Comparison of ENCODE assay signal across 21 cellular contexts in the genomic region with DNA sequence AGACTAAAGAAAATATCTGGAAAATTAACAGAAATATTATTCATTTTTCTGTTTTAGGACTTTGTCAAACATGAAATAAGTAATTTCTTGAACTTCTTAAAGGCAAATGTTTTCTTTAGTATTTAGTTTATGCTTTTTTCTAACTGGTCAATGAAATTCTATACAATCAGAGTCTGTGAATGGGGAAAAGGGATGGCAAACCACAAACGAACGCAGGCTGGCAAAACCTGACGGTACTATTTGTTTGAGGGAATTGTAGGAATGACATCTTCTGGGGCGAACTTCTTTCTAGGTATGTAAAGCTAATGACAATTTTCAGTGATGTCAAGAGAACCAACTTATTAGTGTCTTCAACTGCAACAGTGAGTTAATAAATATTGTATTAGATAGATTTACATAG.
DNase-seq lines count a peak whose midpoint lies in the region; ATAC-seq and TF ChIP-seq lines count a peak whose summit lies in the region.
"Had no signal": no experiment of that assay in that cellular context is flagged by ENCODE, and none has a peak within 500 bp of the region (broad histone marks: within the 10 kb centered on the region; RNA-seq: fewer than 3 reads in every experiment).

No MANE protein-coding gene starts in this region.

- no peak overlapping the region for H3K27ac Mint-ChIP-seq in WTC11
- H3K27ac Mint-ChIP-seq: CD4-positive, CD25-positive, alpha-beta regulatory T cell had no signal

- peak overlapping the region; percentile 80 for H3K9ac ChIP-seq in smooth muscle cell (ENCODE audit: low read depth)
- H3K9ac ChIP-seq: BLaER1 had no signal

- H3K79me2 ChIP-seq in smooth muscle cell (ENCODE audit: low read depth) = peaks cover 12% of the 10 kb centered on the region

- H3K9me3 ChIP-seq in HEK293 (ENCODE audit: control insufficient read depth, insufficient read depth, low read depth, low read length) (no peaks in the 10 kb centered on the region), adrenal gland (replicated peaks in 1 of 3) (no peaks in the 10 kb centered on the region), mesodermal cell (ENCODE audit: control insufficient read depth, low read length) (no peaks in the 10 kb centered on the region), smooth muscle cell (replicated peaks; ENCODE audit: low read depth) (no peaks in the 10 kb centered on the region)
- H3K9me3 ChIP-seq: BLaER1 had no signal

- no peaks in the 10 kb centered on the region; the same call in 1 of the 2 replicates for H3K36me3 Mint-ChIP-seq in WTC11
- H3K36me3 Mint-ChIP-seq: CD4-positive, CD25-positive, alpha-beta regulatory T cell had no signal

- H3K4me2 ChIP-seq in smooth muscle cell = peak overlapping the region; percentile 78
- H3K4me2 ChIP-seq: BLaER1 had no signal

- peaks cover 35% of the 10 kb centered on the region for H3K27me3 Mint-ChIP-seq in WTC11 (ENCODE audit: low read depth)

- H3K27me3 ChIP-seq in adrenal gland = no peaks in the 10 kb centered on the region
- H3K27me3 ChIP-seq in smooth muscle cell (ENCODE audit: low read depth) = no peaks in the 10 kb centered on the region
- H3K27me3 ChIP-seq: BLaER1 had no signal

- H3K36me3 ChIP-seq in HEK293 (ENCODE audit: control insufficient read depth in 2 of 2, insufficient read depth in 1 of 2, low read length in 2 of 2) = peaks cover 4 to 5% of the 10 kb centered on the region in 2 experiments; a peak in 2 of 3 replicates
- no peaks in the 10 kb centered on the region for H3K36me3 ChIP-seq in adrenal gland (replicated peaks in 1 of 2)
- peaks cover 47% of the 10 kb centered on the region for H3K36me3 ChIP-seq in mesodermal cell (ENCODE audit: control insufficient read depth, insufficient read depth, low read length)
- peaks cover 8% of the 10 kb centered on the region for H3K36me3 ChIP-seq in smooth muscle cell (ENCODE audit: low read depth)
- H3K36me3 ChIP-seq: BLaER1 had no signal

- no peaks in the 10 kb centered on the region for H4K20me1 ChIP-seq in smooth muscle cell (ENCODE audit: low read depth)
- H4K20me1 ChIP-seq: BLaER1 had no signal

- intact Hi-C loops in adrenal gland (cut with DNase I) = no loop called here

- TF ChIP-seq CTCF in HEK293 (tag by site-specific recombination; IDR thresholded peaks at IDR 0.05) (no peak), adrenal gland (IDR thresholded peaks at IDR 0.05) (no peak), smooth muscle cell (IDR thresholded peaks at IDR 0.05; ENCODE audit: borderline replicate concordance, insufficient read depth, poor library complexity, severe bottlenecking) (no peak), WTC11 (IDR thresholded peaks at IDR 0.05) (no peak)

- no peak overlapping the region for H3K27ac ChIP-seq in HEK293 (ENCODE audit: extremely low read depth, low read depth, low read length)
- H3K27ac ChIP-seq in adrenal gland = peak overlapping the region in 3 of 5 donors; percentile 31 to 73 (median 34)
- H3K27ac ChIP-seq in mesodermal cell (ENCODE audit: low read depth, low read length, severe bottlenecking) = peak overlapping the region; percentile 36
- peak overlapping the region; percentile 97 for H3K27ac ChIP-seq in smooth muscle cell (ENCODE audit: low read depth)
- H3K27ac ChIP-seq: BLaER1, RWPE1 had no signal

- H3F3A ChIP-seq in smooth muscle cell (ENCODE audit: low read depth) = peaks cover 56% of the 10 kb centered on the region

- no peak overlapping the region for H3K4me3 ChIP-seq in HEK293 (ENCODE audit: low read depth, low read length)
- no peak overlapping the region for H3K4me3 ChIP-seq in adrenal gland
- no peak overlapping the region for H3K4me3 ChIP-seq in mesodermal cell (ENCODE audit: extremely low read depth, insufficient read depth, low read length, poor library complexity, severe bottlenecking)
- H3K4me3 ChIP-seq in smooth muscle cell = no peak overlapping the region
- H3K4me3 ChIP-seq: BLaER1 had no signal

- H3K4me3 Mint-ChIP-seq in WTC11 = no peak overlapping the region
- H3K4me3 Mint-ChIP-seq: CD4-positive, CD25-positive, alpha-beta regulatory T cell had no signal

- no peaks in the 10 kb centered on the region for H3K9me3 Mint-ChIP-seq in WTC11
- H3K9me3 Mint-ChIP-seq: CD4-positive, CD25-positive, alpha-beta regulatory T cell had no signal

- DNase-seq in adrenal gland (no peak), smooth muscle cell (lab: John Stamatoyannopoulos, UW; ENCODE audit: unreplicated experiment) (no peak), WTC11 (ENCODE audit: low spot score) (no peak), NOMO-1 treated with dmso at 0.1 percent for 144 hours (lab: John Stamatoyannopoulos, UW; ENCODE audit: unreplicated experiment) (no peak)
- DNase-seq: CD4-positive, CD25-positive, alpha-beta regulatory T cell; DMS153; DND-41; H7; NCI-H1092; NCI-H1417 treated with DMSO at 0.1 percent for 48 hours; NCI-H187; NCI-H2081 treated with DMSO at 0.1 percent for 48 hours; NCI-H2171; NCI-H510A; SHP77 had no signal

- CTCF ChIA-PET in HEK293 (lab: Yijun Ruan, JAX) = interaction anchor here (0.7 to 1.5 kb wide), 4 partner anchors 14 to 156 kb away, joined by 3 to 5 read pairs (median 4); a partner anchor contains a TSS
- CTCF ChIA-PET in WTC11 (lab: Charles Lee) = no interaction called here

- TF ChIP-seq POLR2A in adrenal gland (IDR thresholded peaks at IDR 0.05) = no peak

- H2AFZ ChIP-seq in smooth muscle cell (ENCODE audit: low read depth) = no peak overlapping the region

- H3K4me1 ChIP-seq in HEK293 (ENCODE audit: control insufficient read depth, insufficient read depth, low read length) = peaks cover 17% of the 10 kb centered on the region
- peaks cover 15 to 48% of the 10 kb centered on the region in 2 donors for H3K4me1 ChIP-seq in adrenal gland (replicated peaks in 1 of 2)
- H3K4me1 ChIP-seq in mesodermal cell (ENCODE audit: control insufficient read depth, insufficient read depth, low read length, poor library complexity, severe bottlenecking) = peaks cover 49% of the 10 kb centered on the region
- peaks cover 44% of the 10 kb centered on the region for H3K4me1 ChIP-seq in smooth muscle cell (ENCODE audit: low read depth)

- H3K4me1 Mint-ChIP-seq in WTC11 = peaks cover 39% of the 10 kb centered on the region
- H3K4me1 Mint-ChIP-seq: CD4-positive, CD25-positive, alpha-beta regulatory T cell had no signal

- POLR2A ChIA-PET in HEK293 (lab: Yijun Ruan, JAX) = no interaction called here
- POLR2A ChIA-PET in WTC11 (lab: Charles Lee) = no interaction called here

- WGBS in adrenal gland, 4 donors = 86 to 92% (median 88%) methylated on average over 4 of the region's 4 CpGs
- 93 to 100% methylated on average over 1 to 4 of the region's 4 CpGs for WGBS in mesodermal cell (ENCODE audit: insufficient coverage in 2 of 2), 2 experiments
- WGBS in smooth muscle cell (ENCODE audit: low lambda C conversion rate) = 58% methylated on average over 4 of the region's 4 CpGs

- no peak for ATAC-seq in GM21423 (IDR thresholded peaks at IDR 0.05; ENCODE audit: unreplicated experiment)
- ATAC-seq in WTC11 = no peak
- ATAC-seq: Panc1 had no signal

TF ChIP-seq in HEK293, 187 proteins besides CTCF, POLR2A, EP300 and RAD21:
- no peak for TF ChIP-seq SETDB1 (IDR thresholded peaks at IDR 0.05; ENCODE audit: insufficient read length, low read length)
- TF ChIP-seq, protein P1, sequence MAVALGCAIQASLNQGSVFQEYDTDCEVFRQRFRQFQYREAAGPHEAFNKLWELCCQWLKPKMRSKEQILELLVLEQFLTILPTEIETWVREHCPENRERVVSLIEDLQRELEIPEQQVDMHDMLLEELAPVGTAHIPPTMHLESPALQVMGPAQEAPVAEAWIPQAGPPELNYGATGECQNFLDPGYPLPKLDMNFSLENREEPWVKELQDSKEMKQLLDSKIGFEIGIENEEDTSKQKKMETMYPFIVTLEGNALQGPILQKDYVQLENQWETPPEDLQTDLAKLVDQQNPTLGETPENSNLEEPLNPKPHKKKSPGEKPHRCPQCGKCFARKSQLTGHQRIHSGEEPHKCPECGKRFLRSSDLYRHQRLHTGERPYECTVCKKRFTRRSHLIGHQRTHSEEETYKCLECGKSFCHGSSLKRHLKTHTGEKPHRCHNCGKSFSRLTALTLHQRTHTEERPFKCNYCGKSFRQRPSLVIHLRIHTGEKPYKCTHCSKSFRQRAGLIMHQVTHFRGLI (tag by site-specific recombination; IDR thresholded peaks at IDR 0.05) = peak; percentile 100

TF ChIP-seq in WTC11, 78 proteins besides CTCF, POLR2A, EP300 and RAD21 (continues in another document):
- TF ChIP-seq, protein P2, sequence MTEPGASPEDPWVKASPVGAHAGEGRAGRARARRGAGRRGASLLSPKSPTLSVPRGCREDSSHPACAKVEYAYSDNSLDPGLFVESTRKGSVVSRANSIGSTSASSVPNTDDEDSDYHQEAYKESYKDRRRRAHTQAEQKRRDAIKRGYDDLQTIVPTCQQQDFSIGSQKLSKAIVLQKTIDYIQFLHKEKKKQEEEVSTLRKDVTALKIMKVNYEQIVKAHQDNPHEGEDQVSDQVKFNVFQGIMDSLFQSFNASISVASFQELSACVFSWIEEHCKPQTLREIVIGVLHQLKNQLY (CRISPR knock-in tag; IDR thresholded peaks at IDR 0.05) = no peak
- TF ChIP-seq NFE2L1 (CRISPR knock-in tag; IDR thresholded peaks at IDR 0.05) = no peak
- no peak for TF ChIP-seq GABPB1 (CRISPR knock-in tag; IDR thresholded peaks at IDR 0.05)
- TF ChIP-seq, protein P3, sequence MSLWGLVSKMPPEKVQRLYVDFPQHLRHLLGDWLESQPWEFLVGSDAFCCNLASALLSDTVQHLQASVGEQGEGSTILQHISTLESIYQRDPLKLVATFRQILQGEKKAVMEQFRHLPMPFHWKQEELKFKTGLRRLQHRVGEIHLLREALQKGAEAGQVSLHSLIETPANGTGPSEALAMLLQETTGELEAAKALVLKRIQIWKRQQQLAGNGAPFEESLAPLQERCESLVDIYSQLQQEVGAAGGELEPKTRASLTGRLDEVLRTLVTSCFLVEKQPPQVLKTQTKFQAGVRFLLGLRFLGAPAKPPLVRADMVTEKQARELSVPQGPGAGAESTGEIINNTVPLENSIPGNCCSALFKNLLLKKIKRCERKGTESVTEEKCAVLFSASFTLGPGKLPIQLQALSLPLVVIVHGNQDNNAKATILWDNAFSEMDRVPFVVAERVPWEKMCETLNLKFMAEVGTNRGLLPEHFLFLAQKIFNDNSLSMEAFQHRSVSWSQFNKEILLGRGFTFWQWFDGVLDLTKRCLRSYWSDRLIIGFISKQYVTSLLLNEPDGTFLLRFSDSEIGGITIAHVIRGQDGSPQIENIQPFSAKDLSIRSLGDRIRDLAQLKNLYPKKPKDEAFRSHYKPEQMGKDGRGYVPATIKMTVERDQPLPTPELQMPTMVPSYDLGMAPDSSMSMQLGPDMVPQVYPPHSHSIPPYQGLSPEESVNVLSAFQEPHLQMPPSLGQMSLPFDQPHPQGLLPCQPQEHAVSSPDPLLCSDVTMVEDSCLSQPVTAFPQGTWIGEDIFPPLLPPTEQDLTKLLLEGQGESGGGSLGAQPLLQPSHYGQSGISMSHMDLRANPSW (CRISPR knock-in tag; conservative IDR thresholded peaks at IDR 0.05; ENCODE audit: low read depth) = no peak
- TF ChIP-seq FOXJ3 (CRISPR knock-in tag; IDR thresholded peaks at IDR 0.05; ENCODE audit: borderline replicate concordance) = no peak
- TF ChIP-seq ZNF317 (CRISPR knock-in tag; IDR thresholded peaks at IDR 0.05; ENCODE audit: borderline replicate concordance, low read depth) = no peak
